In the genomic region with DNA sequence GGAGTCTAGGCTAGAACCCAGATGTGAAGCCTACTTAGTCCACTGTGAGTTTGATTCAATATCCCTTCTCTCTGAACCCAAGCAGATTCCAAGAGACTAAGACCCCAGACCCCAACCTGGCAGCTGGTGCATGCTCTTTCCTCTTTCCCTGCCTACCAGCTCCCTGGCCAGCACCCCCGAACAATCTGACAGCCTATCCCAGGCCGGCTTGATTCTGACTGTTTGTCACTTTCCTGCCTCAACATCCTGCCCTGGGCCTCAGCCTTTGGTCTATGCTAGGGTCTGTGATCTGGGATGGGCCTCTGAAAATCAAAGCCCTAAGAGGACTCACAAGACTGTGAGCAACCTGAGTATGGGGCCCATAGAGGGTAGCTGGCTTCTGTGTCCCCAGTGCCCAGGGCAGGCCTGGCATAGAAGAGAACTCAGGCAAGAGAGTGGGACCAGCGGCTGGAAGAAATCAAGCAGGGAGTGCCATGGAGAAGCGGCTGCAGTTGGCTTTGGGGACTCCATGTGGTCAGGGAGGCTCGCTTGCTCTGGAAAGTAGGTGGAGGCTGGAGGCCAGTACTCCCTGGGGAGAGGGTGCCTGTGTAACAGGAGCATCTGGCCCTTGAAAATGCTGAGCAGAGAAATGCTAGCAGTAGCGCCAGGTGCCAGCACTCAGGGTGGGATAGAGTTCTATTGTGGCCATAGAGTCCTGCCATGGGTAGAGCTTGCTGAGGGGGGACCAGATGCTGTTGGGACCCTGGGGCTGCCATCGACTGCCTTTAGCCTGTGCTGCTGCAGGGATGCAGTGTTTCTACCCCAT, we compare ENCODE assay signal across 22 cellular contexts.
"Had no signal": no experiment of that assay in that cellular context is flagged by ENCODE, and none has a peak within 500 bp of the region (broad histone marks: within the 10 kb centered on the region; RNA-seq: fewer than 3 reads in every experiment).

No MANE protein-coding gene starts in this region.

- H3K4me3 Mint-ChIP-seq: activated B cell treated with CpG ODN at 0.5 μM for 24 hours; activated CD4-positive, alpha-beta T cell treated with anti-CD3 and anti-CD28 coated beads for 36 hours; activated naive CD4-positive, alpha-beta T cell treated with anti-CD3 and anti-CD28 coated beads, Interleukin-2, amount 10 ng/mL, durations not matched to agents 7 days and 5 days; activated T-cell treated with anti-CD3 and anti-CD28 coated beads, Interleukin-2, amount 50 U/mL, for 4 hours; central memory CD8-positive, alpha-beta T cell; natural killer cell treated with Interleukin-12 subunit alpha and Interleukin-12 subunit beta and Interleukin-15 and Interleukin-18, amount 100 ng/mL, for 72 hours; T-helper 1 cell treated with Interleukin-12 subunit alpha and Interleukin-12 subunit beta and Interleukin-4 antibody, amounts not matched to agents 30 μg/mL and 1 μg/mL, for 36 hours had no signal

- H3K4me1 ChIP-seq: adrenal gland, upper lobe of left lung had no signal

- ATAC-seq: activated CD4-positive, alpha-beta T cell treated with anti-CD3 and anti-CD28 coated beads for 36 hours; activated T-cell treated with anti-CD3 and anti-CD28 coated beads, Interleukin-2, amount 50 U/mL, for 4 hours; natural killer cell treated with Interleukin-12 subunit alpha and Interleukin-12 subunit beta and Interleukin-15 and Interleukin-18, amount 100 ng/mL, for 72 hours; sciatic nerve had no signal

- H3K4me3 ChIP-seq: adrenal gland, coronary artery, esophagus squamous epithelium, gastrocnemius medialis, testis, upper lobe of left lung had no signal

- DNase-seq: activated B cell treated with CpG ODN at 0.5 μM for 24 hours; activated CD4-positive, alpha-beta T cell treated with anti-CD3 and anti-CD28 coated beads for 36 hours; activated CD4-positive, alpha-beta T cell treated with anti-CD3 and anti-CD28 coated beads, Interleukin-2, amount 50 U/mL, for 4 hours; activated CD8-positive, alpha-beta memory T cell treated with anti-CD3 and anti-CD28 coated beads, Interleukin-2, amount 50 U/mL, for 48 hours; activated naive CD4-positive, alpha-beta T cell treated with anti-CD3 and anti-CD28 coated beads, Interleukin-2, amount 10 ng/mL, durations not matched to agents 7 days and 5 days; activated T-cell treated with anti-CD3 and anti-CD28 coated beads, Interleukin-2, amount 50 U/mL, for 4 hours; adrenal gland; esophagus squamous epithelium; gastrocnemius medialis; left ventricle myocardium superior; mammary epithelial cell; small intestine; stimulated activated CD4-positive, alpha-beta T cell treated with anti-CD3 and anti-CD28 coated beads, Interleukin-15, amount 100 ng/mL, for 24 hours; stimulated activated naive CD4-positive, alpha-beta T cell; testis; upper lobe of left lung had no signal

- H3K27me3 Mint-ChIP-seq: activated CD4-positive, alpha-beta T cell treated with anti-CD3 and anti-CD28 coated beads for 36 hours; activated naive CD4-positive, alpha-beta T cell treated with anti-CD3 and anti-CD28 coated beads, Interleukin-2, amount 10 ng/mL, durations not matched to agents 7 days and 5 days had no signal

- H3K4me1 Mint-ChIP-seq: activated B cell treated with CpG ODN at 0.5 μM for 24 hours; activated CD4-positive, alpha-beta T cell treated with anti-CD3 and anti-CD28 coated beads for 36 hours; activated naive CD4-positive, alpha-beta T cell treated with anti-CD3 and anti-CD28 coated beads, Interleukin-2, amount 10 ng/mL, durations not matched to agents 7 days and 5 days; central memory CD8-positive, alpha-beta T cell had no signal

- H3K9me3 ChIP-seq: adrenal gland, esophagus squamous epithelium, gastrocnemius medialis, testis, upper lobe of left lung had no signal

- H3K27ac ChIP-seq: adrenal gland, esophagus squamous epithelium, gastrocnemius medialis, testis, upper lobe of left lung had no signal

- H3K9me3 Mint-ChIP-seq: activated B cell treated with CpG ODN at 0.5 μM for 24 hours; activated naive CD4-positive, alpha-beta T cell treated with anti-CD3 and anti-CD28 coated beads, Interleukin-2, amount 10 ng/mL, durations not matched to agents 7 days and 5 days; activated T-cell treated with anti-CD3 and anti-CD28 coated beads, Interleukin-2, amount 50 U/mL, for 4 hours; activated T-helper 2 cell treated with anti-CD3 and anti-CD28 coated beads, Interferon-gamma antibody, Interleukin-2, Interleukin-4, amounts not matched to agents 10 μg/mL and 5 μg/mL and 100 μg/mL, durations not matched to agents 14 hours and 24 hours and 36 hours; central memory CD8-positive, alpha-beta T cell; natural killer cell treated with Interleukin-12 subunit alpha and Interleukin-12 subunit beta and Interleukin-15 and Interleukin-18, amount 100 ng/mL, for 72 hours; T-helper 1 cell treated with Interleukin-12 subunit alpha and Interleukin-12 subunit beta and Interleukin-4 antibody, amounts not matched to agents 30 μg/mL and 1 μg/mL, for 36 hours had no signal

- H3K36me3 Mint-ChIP-seq: activated naive CD4-positive, alpha-beta T cell treated with anti-CD3 and anti-CD28 coated beads, Interleukin-2, amount 10 ng/mL, durations not matched to agents 7 days and 5 days; natural killer cell treated with Interleukin-12 subunit alpha and Interleukin-12 subunit beta and Interleukin-15 and Interleukin-18, amount 100 ng/mL, for 72 hours had no signal

- H3K36me3 ChIP-seq: adrenal gland, esophagus squamous epithelium, gastrocnemius medialis, upper lobe of left lung had no signal

- H3K27ac Mint-ChIP-seq: activated B cell treated with CpG ODN at 0.5 μM for 24 hours; activated CD4-positive, alpha-beta T cell treated with anti-CD3 and anti-CD28 coated beads for 36 hours; activated naive CD4-positive, alpha-beta T cell treated with anti-CD3 and anti-CD28 coated beads, Interleukin-2, amount 10 ng/mL, durations not matched to agents 7 days and 5 days; activated T-helper 2 cell treated with anti-CD3 and anti-CD28 coated beads, Interferon-gamma antibody, Interleukin-2, Interleukin-4, amounts not matched to agents 10 μg/mL and 5 μg/mL and 100 μg/mL, durations not matched to agents 14 hours and 24 hours and 36 hours; natural killer cell treated with Interleukin-12 subunit alpha and Interleukin-12 subunit beta and Interleukin-15 and Interleukin-18, amount 100 ng/mL, for 72 hours; T-helper 1 cell treated with Interleukin-12 subunit alpha and Interleukin-12 subunit beta and Interleukin-4 antibody, amounts not matched to agents 30 μg/mL and 1 μg/mL, for 36 hours had no signal

- H3K27me3 ChIP-seq: adrenal gland, esophagus squamous epithelium, gastrocnemius medialis, testis, upper lobe of left lung had no signal
